In the genomic region with DNA sequence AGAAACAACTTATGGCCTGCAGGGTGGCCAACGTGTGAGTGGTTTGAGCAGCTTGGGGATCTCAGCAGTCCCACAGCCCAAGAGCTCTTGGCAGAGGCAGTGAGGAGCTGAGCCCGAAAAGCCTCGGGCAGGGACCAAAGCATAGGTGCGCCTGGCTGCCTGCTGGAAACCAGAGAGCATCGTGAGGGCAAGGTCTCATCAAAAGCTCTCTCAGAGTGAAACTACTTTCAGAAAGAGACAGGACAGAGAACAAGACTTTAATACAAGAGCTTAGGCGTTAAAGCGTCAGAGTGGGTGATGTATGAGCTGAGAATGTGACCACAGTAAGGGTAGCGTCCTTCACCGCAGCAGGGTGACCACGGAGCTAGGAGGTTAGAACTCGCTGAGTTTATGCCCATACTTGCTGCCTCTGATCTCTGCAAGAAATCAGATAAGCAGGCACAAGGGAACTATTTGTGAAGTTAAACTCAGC, we compare ENCODE assay signal across 1 cellular context.
TF ChIP-seq lines count a peak whose summit lies in the region.

No MANE protein-coding gene starts in this region.

TF ChIP-seq in GM12878, 131 proteins besides CTCF, POLR2A, EP300 and RAD21:
- TF ChIP-seq, protein P1, sequence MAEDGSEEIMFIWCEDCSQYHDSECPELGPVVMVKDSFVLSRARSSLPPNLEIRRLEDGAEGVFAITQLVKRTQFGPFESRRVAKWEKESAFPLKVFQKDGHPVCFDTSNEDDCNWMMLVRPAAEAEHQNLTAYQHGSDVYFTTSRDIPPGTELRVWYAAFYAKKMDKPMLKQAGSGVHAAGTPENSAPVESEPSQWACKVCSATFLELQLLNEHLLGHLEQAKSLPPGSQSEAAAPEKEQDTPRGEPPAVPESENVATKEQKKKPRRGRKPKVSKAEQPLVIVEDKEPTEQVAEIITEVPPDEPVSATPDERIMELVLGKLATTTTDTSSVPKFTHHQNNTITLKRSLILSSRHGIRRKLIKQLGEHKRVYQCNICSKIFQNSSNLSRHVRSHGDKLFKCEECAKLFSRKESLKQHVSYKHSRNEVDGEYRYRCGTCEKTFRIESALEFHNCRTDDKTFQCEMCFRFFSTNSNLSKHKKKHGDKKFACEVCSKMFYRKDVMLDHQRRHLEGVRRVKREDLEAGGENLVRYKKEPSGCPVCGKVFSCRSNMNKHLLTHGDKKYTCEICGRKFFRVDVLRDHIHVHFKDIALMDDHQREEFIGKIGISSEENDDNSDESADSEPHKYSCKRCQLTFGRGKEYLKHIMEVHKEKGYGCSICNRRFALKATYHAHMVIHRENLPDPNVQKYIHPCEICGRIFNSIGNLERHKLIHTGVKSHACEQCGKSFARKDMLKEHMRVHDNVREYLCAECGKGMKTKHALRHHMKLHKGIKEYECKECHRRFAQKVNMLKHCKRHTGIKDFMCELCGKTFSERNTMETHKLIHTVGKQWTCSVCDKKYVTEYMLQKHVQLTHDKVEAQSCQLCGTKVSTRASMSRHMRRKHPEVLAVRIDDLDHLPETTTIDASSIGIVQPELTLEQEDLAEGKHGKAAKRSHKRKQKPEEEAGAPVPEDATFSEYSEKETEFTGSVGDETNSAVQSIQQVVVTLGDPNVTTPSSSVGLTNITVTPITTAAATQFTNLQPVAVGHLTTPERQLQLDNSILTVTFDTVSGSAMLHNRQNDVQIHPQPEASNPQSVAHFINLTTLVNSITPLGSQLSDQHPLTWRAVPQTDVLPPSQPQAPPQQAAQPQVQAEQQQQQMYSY (CRISPR knock-in tag; IDR thresholded peaks at IDR 0.05): no peak
- TF ChIP-seq DPF2 (IDR thresholded peaks at IDR 0.05): peak; percentile 57; the same call in 1 of the 2 replicates
- TF ChIP-seq, protein P2, sequence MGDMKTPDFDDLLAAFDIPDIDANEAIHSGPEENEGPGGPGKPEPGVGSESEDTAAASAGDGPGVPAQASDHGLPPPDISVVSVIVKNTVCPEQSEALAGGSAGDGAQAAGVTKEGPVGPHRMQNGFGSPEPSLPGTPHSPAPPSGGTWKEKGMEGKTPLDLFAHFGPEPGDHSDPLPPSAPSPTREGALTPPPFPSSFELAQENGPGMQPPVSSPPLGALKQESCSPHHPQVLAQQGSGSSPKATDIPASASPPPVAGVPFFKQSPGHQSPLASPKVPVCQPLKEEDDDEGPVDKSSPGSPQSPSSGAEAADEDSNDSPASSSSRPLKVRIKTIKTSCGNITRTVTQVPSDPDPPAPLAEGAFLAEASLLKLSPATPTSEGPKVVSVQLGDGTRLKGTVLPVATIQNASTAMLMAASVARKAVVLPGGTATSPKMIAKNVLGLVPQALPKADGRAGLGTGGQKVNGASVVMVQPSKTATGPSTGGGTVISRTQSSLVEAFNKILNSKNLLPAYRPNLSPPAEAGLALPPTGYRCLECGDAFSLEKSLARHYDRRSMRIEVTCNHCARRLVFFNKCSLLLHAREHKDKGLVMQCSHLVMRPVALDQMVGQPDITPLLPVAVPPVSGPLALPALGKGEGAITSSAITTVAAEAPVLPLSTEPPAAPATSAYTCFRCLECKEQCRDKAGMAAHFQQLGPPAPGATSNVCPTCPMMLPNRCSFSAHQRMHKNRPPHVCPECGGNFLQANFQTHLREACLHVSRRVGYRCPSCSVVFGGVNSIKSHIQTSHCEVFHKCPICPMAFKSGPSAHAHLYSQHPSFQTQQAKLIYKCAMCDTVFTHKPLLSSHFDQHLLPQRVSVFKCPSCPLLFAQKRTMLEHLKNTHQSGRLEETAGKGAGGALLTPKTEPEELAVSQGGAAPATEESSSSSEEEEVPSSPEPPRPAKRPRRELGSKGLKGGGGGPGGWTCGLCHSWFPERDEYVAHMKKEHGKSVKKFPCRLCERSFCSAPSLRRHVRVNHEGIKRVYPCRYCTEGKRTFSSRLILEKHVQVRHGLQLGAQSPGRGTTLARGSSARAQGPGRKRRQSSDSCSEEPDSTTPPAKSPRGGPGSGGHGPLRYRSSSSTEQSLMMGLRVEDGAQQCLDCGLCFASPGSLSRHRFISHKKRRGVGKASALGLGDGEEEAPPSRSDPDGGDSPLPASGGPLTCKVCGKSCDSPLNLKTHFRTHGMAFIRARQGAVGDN (IDR thresholded peaks at IDR 0.05): no peak
- no peak for TF ChIP-seq NFIC (IDR thresholded peaks at IDR 0.05; ENCODE audit: low read depth, low read length)
- TF ChIP-seq SPI1 (IDR thresholded peaks at IDR 0.05; ENCODE audit: borderline replicate concordance, insufficient read depth, low read depth, low read length): no peak
- TF ChIP-seq GATAD2B (conservative IDR thresholded peaks at IDR 0.05; ENCODE audit: low read depth): no peak
- no peak for TF ChIP-seq CBFB (IDR thresholded peaks at IDR 0.05; ENCODE audit: low read depth)
- TF ChIP-seq IKZF1 (conservative IDR thresholded peaks at IDR 0.05): no peak
- 0 out of 2 replicates have a peak, but pooled peaks have one; percentile 22 for TF ChIP-seq BCL11A (IDR thresholded peaks at IDR 0.05; ENCODE audit: low read depth, low read length)
- no peak for TF ChIP-seq SRF (IDR thresholded peaks at IDR 0.05; ENCODE audit: low read depth in 2 of 2, low read length in 2 of 2)
- no peak for TF ChIP-seq SREBF1 (IDR thresholded peaks at IDR 0.05; ENCODE audit: low read length)
- no peak for TF ChIP-seq PAX5 (IDR thresholded peaks at IDR 0.05; ENCODE audit: borderline replicate concordance, low read depth, low read length)
- TF ChIP-seq IKZF2 (IDR thresholded peaks at IDR 0.05): no peak
- no peak for TF ChIP-seq RCOR1 (conservative IDR thresholded peaks at IDR 0.05; ENCODE audit: low read depth, low read length)
- TF ChIP-seq SMARCA5 (IDR thresholded peaks at IDR 0.05): no peak
- TF ChIP-seq, protein P3, sequence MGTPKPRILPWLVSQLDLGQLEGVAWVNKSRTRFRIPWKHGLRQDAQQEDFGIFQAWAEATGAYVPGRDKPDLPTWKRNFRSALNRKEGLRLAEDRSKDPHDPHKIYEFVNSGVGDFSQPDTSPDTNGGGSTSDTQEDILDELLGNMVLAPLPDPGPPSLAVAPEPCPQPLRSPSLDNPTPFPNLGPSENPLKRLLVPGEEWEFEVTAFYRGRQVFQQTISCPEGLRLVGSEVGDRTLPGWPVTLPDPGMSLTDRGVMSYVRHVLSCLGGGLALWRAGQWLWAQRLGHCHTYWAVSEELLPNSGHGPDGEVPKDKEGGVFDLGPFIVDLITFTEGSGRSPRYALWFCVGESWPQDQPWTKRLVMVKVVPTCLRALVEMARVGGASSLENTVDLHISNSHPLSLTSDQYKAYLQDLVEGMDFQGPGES (IDR thresholded peaks at IDR 0.05): no peak
- no peak for TF ChIP-seq WRNIP1 (IDR thresholded peaks at IDR 0.05; ENCODE audit: borderline replicate concordance, low read depth, low read length)
- TF ChIP-seq, protein P4, sequence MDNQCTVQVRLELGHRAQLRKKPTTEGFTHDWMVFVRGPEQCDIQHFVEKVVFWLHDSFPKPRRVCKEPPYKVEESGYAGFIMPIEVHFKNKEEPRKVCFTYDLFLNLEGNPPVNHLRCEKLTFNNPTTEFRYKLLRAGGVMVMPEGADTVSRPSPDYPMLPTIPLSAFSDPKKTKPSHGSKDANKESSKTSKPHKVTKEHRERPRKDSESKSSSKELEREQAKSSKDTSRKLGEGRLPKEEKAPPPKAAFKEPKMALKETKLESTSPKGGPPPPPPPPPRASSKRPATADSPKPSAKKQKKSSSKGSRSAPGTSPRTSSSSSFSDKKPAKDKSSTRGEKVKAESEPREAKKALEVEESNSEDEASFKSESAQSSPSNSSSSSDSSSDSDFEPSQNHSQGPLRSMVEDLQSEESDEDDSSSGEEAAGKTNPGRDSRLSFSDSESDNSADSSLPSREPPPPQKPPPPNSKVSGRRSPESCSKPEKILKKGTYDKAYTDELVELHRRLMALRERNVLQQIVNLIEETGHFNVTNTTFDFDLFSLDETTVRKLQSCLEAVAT (IDR thresholded peaks at IDR 0.05): 0 out of 2 replicates have a peak, but pooled peaks have one; percentile 16
- TF ChIP-seq SREBF2 (IDR thresholded peaks at IDR 0.05; ENCODE audit: low read length): no peak
- no peak for TF ChIP-seq SMAD5 (IDR thresholded peaks at IDR 0.05; ENCODE audit: low read depth)
- TF ChIP-seq ZNF622 (IDR thresholded peaks at IDR 0.05): no peak
- TF ChIP-seq, protein P5, sequence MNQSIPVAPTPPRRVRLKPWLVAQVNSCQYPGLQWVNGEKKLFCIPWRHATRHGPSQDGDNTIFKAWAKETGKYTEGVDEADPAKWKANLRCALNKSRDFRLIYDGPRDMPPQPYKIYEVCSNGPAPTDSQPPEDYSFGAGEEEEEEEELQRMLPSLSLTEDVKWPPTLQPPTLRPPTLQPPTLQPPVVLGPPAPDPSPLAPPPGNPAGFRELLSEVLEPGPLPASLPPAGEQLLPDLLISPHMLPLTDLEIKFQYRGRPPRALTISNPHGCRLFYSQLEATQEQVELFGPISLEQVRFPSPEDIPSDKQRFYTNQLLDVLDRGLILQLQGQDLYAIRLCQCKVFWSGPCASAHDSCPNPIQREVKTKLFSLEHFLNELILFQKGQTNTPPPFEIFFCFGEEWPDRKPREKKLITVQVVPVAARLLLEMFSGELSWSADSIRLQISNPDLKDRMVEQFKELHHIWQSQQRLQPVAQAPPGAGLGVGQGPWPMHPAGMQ (IDR thresholded peaks at IDR 0.05; ENCODE audit: borderline replicate concordance): no peak
- peak in 1 of 2 experiments; percentile 20; a peak in 1 of 4 replicates for TF ChIP-seq BHLHE40 (IDR thresholded peaks at IDR 0.05; ENCODE audit: borderline replicate concordance in 1 of 2, low read depth in 2 of 2, low read length in 1 of 2)
- 0 out of 2 replicates have a peak, but pooled peaks have one; percentile 12 for TF ChIP-seq MTA2 (IDR thresholded peaks at IDR 0.05; ENCODE audit: low read depth)
- TF ChIP-seq TCF3 (IDR thresholded peaks at IDR 0.05; ENCODE audit: borderline replicate concordance, insufficient read depth, low read depth, low read length): no peak
- TF ChIP-seq SP1 (IDR thresholded peaks at IDR 0.05; ENCODE audit: low read depth, low read length): no peak
- TF ChIP-seq JUND (IDR thresholded peaks at IDR 0.05; ENCODE audit: low read depth, low read length): no peak
- TF ChIP-seq BACH1 (IDR thresholded peaks at IDR 0.05; ENCODE audit: borderline replicate concordance): no peak
- TF ChIP-seq NBN (IDR thresholded peaks at IDR 0.05): no peak
- TF ChIP-seq HDAC2 (IDR thresholded peaks at IDR 0.05): no peak
- TF ChIP-seq RELA (IDR thresholded peaks at IDR 0.05; ENCODE audit: borderline replicate concordance, partially characterized antibody): no peak
- TF ChIP-seq POLR2AphosphoS5 (IDR thresholded peaks at IDR 0.05; ENCODE audit: low read length): no peak
- TF ChIP-seq, protein P6, sequence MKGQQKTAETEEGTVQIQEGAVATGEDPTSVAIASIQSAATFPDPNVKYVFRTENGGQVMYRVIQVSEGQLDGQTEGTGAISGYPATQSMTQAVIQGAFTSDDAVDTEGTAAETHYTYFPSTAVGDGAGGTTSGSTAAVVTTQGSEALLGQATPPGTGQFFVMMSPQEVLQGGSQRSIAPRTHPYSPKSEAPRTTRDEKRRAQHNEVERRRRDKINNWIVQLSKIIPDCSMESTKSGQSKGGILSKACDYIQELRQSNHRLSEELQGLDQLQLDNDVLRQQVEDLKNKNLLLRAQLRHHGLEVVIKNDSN (IDR thresholded peaks at IDR 0.05; ENCODE audit: borderline replicate concordance, extremely low read length, insufficient read depth, low read depth, low read length): no peak
- peak; percentile 46 for TF ChIP-seq RUNX3 (IDR thresholded peaks at IDR 0.05; ENCODE audit: low read length)
- TF ChIP-seq SIN3A (IDR thresholded peaks at IDR 0.05; ENCODE audit: low read depth, low read length): no peak
- TF ChIP-seq, protein P7, sequence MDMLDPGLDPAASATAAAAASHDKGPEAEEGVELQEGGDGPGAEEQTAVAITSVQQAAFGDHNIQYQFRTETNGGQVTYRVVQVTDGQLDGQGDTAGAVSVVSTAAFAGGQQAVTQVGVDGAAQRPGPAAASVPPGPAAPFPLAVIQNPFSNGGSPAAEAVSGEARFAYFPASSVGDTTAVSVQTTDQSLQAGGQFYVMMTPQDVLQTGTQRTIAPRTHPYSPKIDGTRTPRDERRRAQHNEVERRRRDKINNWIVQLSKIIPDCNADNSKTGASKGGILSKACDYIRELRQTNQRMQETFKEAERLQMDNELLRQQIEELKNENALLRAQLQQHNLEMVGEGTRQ (IDR thresholded peaks at IDR 0.05; ENCODE audit: borderline replicate concordance, low read depth, low read length): no peak
- no peak for TF ChIP-seq POU2F2 (IDR thresholded peaks at IDR 0.05; ENCODE audit: borderline replicate concordance, low read depth, low read length)
- TF ChIP-seq, protein P8, sequence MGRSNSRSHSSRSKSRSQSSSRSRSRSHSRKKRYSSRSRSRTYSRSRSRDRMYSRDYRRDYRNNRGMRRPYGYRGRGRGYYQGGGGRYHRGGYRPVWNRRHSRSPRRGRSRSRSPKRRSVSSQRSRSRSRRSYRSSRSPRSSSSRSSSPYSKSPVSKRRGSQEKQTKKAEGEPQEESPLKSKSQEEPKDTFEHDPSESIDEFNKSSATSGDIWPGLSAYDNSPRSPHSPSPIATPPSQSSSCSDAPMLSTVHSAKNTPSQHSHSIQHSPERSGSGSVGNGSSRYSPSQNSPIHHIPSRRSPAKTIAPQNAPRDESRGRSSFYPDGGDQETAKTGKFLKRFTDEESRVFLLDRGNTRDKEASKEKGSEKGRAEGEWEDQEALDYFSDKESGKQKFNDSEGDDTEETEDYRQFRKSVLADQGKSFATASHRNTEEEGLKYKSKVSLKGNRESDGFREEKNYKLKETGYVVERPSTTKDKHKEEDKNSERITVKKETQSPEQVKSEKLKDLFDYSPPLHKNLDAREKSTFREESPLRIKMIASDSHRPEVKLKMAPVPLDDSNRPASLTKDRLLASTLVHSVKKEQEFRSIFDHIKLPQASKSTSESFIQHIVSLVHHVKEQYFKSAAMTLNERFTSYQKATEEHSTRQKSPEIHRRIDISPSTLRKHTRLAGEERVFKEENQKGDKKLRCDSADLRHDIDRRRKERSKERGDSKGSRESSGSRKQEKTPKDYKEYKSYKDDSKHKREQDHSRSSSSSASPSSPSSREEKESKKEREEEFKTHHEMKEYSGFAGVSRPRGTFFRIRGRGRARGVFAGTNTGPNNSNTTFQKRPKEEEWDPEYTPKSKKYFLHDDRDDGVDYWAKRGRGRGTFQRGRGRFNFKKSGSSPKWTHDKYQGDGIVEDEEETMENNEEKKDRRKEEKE (IDR thresholded peaks at IDR 0.05): no peak
- no peak for TF ChIP-seq HCFC1 (IDR thresholded peaks at IDR 0.05; ENCODE audit: low read length)
- no peak for TF ChIP-seq TAF1 (IDR thresholded peaks at IDR 0.05; ENCODE audit: borderline replicate concordance, low read depth, low read length)
- TF ChIP-seq NR2F1 (conservative IDR thresholded peaks at IDR 0.05): peak; percentile 66
